Comparison of ENCODE assay signal across 13 cellular contexts in the genomic region with DNA sequence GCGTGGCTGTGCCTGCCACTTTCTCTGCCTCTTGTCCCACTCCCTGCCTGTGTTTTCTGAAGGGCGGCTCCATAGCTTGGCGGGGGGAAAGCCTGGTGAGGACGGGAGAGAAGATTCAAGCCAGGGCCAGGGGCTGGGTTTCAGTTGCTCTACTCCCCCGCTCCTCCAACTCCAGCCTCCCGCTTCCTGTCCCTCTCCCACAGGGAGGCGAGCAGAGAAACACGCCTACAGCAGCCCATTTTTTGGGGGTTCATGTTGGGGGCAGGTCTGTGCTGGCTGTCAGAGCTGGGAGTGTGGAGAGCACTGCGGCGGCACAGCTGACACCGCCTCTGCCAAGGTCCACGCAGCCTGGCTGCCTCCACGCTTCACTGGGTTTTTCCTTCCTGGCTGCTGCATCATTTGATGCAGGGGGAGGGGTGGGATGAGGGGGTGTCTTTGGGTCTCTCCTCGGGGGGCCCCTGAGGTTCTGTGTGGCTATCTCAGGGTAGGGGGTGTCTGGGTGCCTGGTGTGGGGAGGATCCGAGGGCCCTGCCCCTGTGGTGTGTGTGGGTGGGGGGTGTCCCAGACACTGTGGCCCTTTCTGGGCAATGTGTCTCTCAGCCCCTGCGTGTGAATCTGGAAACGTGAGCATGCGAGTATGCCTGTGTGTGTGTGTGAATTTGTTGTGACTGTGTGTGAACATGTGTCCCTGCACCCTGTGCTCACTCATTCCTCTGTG. TPM values are rescaled to one million over a fixed set of nuclear protein-coding genes. Genes with fewer than 3 reads are reported as not detected.
DNase-seq lines count a peak whose midpoint lies in the region; ATAC-seq and TF ChIP-seq lines count a peak whose summit lies in the region.
"Had no signal": no experiment of that assay in that cellular context is flagged by ENCODE, and none has a peak within 500 bp of the region (broad histone marks: within the 10 kb centered on the region; RNA-seq: fewer than 3 reads in every experiment).

No MANE protein-coding gene starts in this region.

- H3K27me3 ChIP-seq in Panc1 (ENCODE audit: control insufficient read depth, insufficient read depth, low read length), result no peaks in the 10 kb centered on the region
- H3K27me3 ChIP-seq: adrenal gland had no signal

- no peak overlapping the region for H3K4me3 Mint-ChIP-seq in activated CD8-positive, alpha-beta T cell treated with anti-CD3 and anti-CD28 coated beads for 36 hours
- H3K4me3 Mint-ChIP-seq in activated CD8-positive, alpha-beta T cell treated with anti-CD3 and anti-CD28 coated beads, Interleukin-2, amount 10 ng/mL, durations not matched to agents 7 days and 5 days, result no peak overlapping the region
- H3K4me3 Mint-ChIP-seq in stimulated activated naive CD8-positive, alpha-beta T cell treated with anti-CD3 and anti-CD28 coated beads, Interleukin-15, Interleukin-2, amounts not matched to agents 100 ng/mL and 50 ng/mL, for 24 hours, result no peak overlapping the region

- TF ChIP-seq CTCF in activated CD8-positive, alpha-beta T cell treated with anti-CD3 and anti-CD28 coated beads for 36 hours (IDR thresholded peaks at IDR 0.05), result no peak
- no peak for TF ChIP-seq CTCF in Panc1 (IDR thresholded peaks at IDR 0.05)
- no peak for TF ChIP-seq CTCF in fibroblast of pulmonary artery (IDR thresholded peaks at IDR 0.05; ENCODE audit: low read length, missing control alignments)

- H3K27ac Mint-ChIP-seq in activated CD8-positive, alpha-beta T cell treated with anti-CD3 and anti-CD28 coated beads for 36 hours, result no peak overlapping the region
- H3K27ac Mint-ChIP-seq in activated CD8-positive, alpha-beta T cell treated with anti-CD3 and anti-CD28 coated beads, Interleukin-2, amount 10 ng/mL, durations not matched to agents 7 days and 5 days, result no peak overlapping the region
- H3K27ac Mint-ChIP-seq in stimulated activated naive CD8-positive, alpha-beta T cell treated with anti-CD3 and anti-CD28 coated beads, Interleukin-15, Interleukin-2, amounts not matched to agents 100 ng/mL and 50 ng/mL, for 24 hours, result peak overlapping the region; percentile 59

- H3K4me3 ChIP-seq in Panc1 (ENCODE audit: low read depth in 2 of 2, low read length in 2 of 2), result no peak overlapping the region
- H3K4me3 ChIP-seq in fibroblast of pulmonary artery (replicated peaks; ENCODE audit: low read depth, low read length), result peak overlapping the region; percentile 10
- H3K4me3 ChIP-seq: adrenal gland, psoas muscle had no signal

- no peaks in the 10 kb centered on the region for H3K36me3 ChIP-seq in Panc1 (ENCODE audit: control insufficient read depth, insufficient read depth, low read length)
- H3K36me3 ChIP-seq: adrenal gland had no signal

- no peaks in the 10 kb centered on the region for H3K9me3 ChIP-seq in Panc1 (ENCODE audit: control insufficient read depth, insufficient read depth, low read depth, low read length)
- H3K9me3 ChIP-seq: adrenal gland, psoas muscle had no signal

- H3K27me3 Mint-ChIP-seq in activated CD8-positive, alpha-beta T cell treated with anti-CD3 and anti-CD28 coated beads for 36 hours, result peaks cover 8% of the 10 kb centered on the region
- H3K27me3 Mint-ChIP-seq in activated CD8-positive, alpha-beta T cell treated with anti-CD3 and anti-CD28 coated beads, Interleukin-2, amount 10 ng/mL, durations not matched to agents 7 days and 5 days (ENCODE audit: low read depth), result peaks cover 14% of the 10 kb centered on the region
- H3K27me3 Mint-ChIP-seq in stimulated activated naive CD8-positive, alpha-beta T cell treated with anti-CD3 and anti-CD28 coated beads, Interleukin-15, Interleukin-2, amounts not matched to agents 100 ng/mL and 50 ng/mL, for 24 hours, result peaks cover 6% of the 10 kb centered on the region

- DNase-seq in activated CD8-positive, alpha-beta T cell treated with anti-CD3 and anti-CD28 coated beads for 36 hours, result peak; percentile 6
- no peak for DNase-seq in activated CD8-positive, alpha-beta T cell treated with anti-CD3 and anti-CD28 coated beads, Interleukin-2, amount 10 ng/mL, durations not matched to agents 7 days and 5 days
- DNase-seq in Panc1 (ENCODE audit: low read depth, low spot score), result no peak
- DNase-seq in fibroblast of pulmonary artery (ENCODE audit: low read depth), result peak; percentile 64
- no peak for DNase-seq in GM19240 (ENCODE audit: insufficient read length, low spot score)

- H3K4me1 ChIP-seq in Panc1 (ENCODE audit: control insufficient read depth, insufficient read depth, low read length), result peaks cover 71% of the 10 kb centered on the region

- peaks cover 6% of the 10 kb centered on the region for H3K4me1 Mint-ChIP-seq in activated CD8-positive, alpha-beta T cell treated with anti-CD3 and anti-CD28 coated beads for 36 hours (ENCODE audit: low read depth)
- H3K4me1 Mint-ChIP-seq in activated CD8-positive, alpha-beta T cell treated with anti-CD3 and anti-CD28 coated beads, Interleukin-2, amount 10 ng/mL, durations not matched to agents 7 days and 5 days (ENCODE audit: low read depth), result no peaks in the 10 kb centered on the region
- H3K4me1 Mint-ChIP-seq in stimulated activated naive CD8-positive, alpha-beta T cell treated with anti-CD3 and anti-CD28 coated beads, Interleukin-15, Interleukin-2, amounts not matched to agents 100 ng/mL and 50 ng/mL, for 24 hours (ENCODE audit: low read depth), result peaks cover 7% of the 10 kb centered on the region

- H3K36me3 Mint-ChIP-seq in activated CD8-positive, alpha-beta T cell treated with anti-CD3 and anti-CD28 coated beads for 36 hours (ENCODE audit: low read depth), result no peaks in the 10 kb centered on the region
- no peaks in the 10 kb centered on the region for H3K36me3 Mint-ChIP-seq in activated CD8-positive, alpha-beta T cell treated with anti-CD3 and anti-CD28 coated beads, Interleukin-2, amount 10 ng/mL, durations not matched to agents 7 days and 5 days (ENCODE audit: low read depth)
- H3K36me3 Mint-ChIP-seq in stimulated activated naive CD8-positive, alpha-beta T cell treated with anti-CD3 and anti-CD28 coated beads, Interleukin-15, Interleukin-2, amounts not matched to agents 100 ng/mL and 50 ng/mL, for 24 hours (ENCODE audit: low read depth), result no peaks in the 10 kb centered on the region

- in situ Hi-C loops in Panc1 (cut with HindIII; ENCODE audit: low pct_unique_long_range_greater_than_20kb, low sequenced_read_pairs), result no loop called here

- intact Hi-C loops in activated CD8-positive, alpha-beta T cell treated with anti-CD3 and anti-CD28 coated beads for 36 hours (cut with micrococcal nuclease), result no loop called here
- intact Hi-C loops in Panc1 (cut with micrococcal nuclease; ENCODE audit: unreplicated experiment), result no loop called here

- H3K27ac ChIP-seq in Panc1 (ENCODE audit: low read length), result peak overlapping the region; percentile 73
- H3K27ac ChIP-seq: C4-2B, psoas muscle had no signal

- no peaks in the 10 kb centered on the region for H3K9me3 Mint-ChIP-seq in activated CD8-positive, alpha-beta T cell treated with anti-CD3 and anti-CD28 coated beads for 36 hours
- no peaks in the 10 kb centered on the region for H3K9me3 Mint-ChIP-seq in activated CD8-positive, alpha-beta T cell treated with anti-CD3 and anti-CD28 coated beads, Interleukin-2, amount 10 ng/mL, durations not matched to agents 7 days and 5 days (ENCODE audit: insufficient read depth)
- no peaks in the 10 kb centered on the region for H3K9me3 Mint-ChIP-seq in stimulated activated naive CD8-positive, alpha-beta T cell treated with anti-CD3 and anti-CD28 coated beads, Interleukin-15, Interleukin-2, amounts not matched to agents 100 ng/mL and 50 ng/mL, for 24 hours

- peak; percentile 41 for ATAC-seq in activated CD8-positive, alpha-beta T cell treated with anti-CD3 and anti-CD28 coated beads for 36 hours
- no peak for ATAC-seq in activated CD8-positive, alpha-beta T cell treated with anti-CD3 and anti-CD28 coated beads, Interleukin-2, amount 10 ng/mL, durations not matched to agents 7 days and 5 days
- ATAC-seq in Panc1 (peak; percentile 11), HG02852 (IDR thresholded peaks at IDR 0.05; ENCODE audit: unreplicated experiment) (no peak), GM21367 (IDR thresholded peaks at IDR 0.05; ENCODE audit: unreplicated experiment) (no peak)

- BruUV-seq in Panc1 (replicated peaks; lab: Mats Ljungman, UMichigan), result no TSS peak

- POLR2A ChIA-PET in activated CD8-positive, alpha-beta T cell treated with anti-CD3 and anti-CD28 coated beads for 36 hours (lab: Charles Lee), result no interaction called here
- POLR2A ChIA-PET in activated CD8-positive, alpha-beta T cell treated with anti-CD3 and anti-CD28 coated beads, Interleukin-2, amount 10 ng/mL, durations not matched to agents 7 days and 5 days (lab: Charles Lee), result no interaction called here
- POLR2A ChIA-PET in Panc1 (lab: Charles Lee), result interaction anchor here (0.6 to 1.1 kb wide), 3 partner anchors 10 to 1360 kb away, joined by 3 to 15 read pairs (median 11); a partner anchor contains a TSS

- CTCF ChIA-PET in activated CD8-positive, alpha-beta T cell treated with anti-CD3 and anti-CD28 coated beads for 36 hours (lab: Charles Lee), result interaction anchor here (1.0 kb wide), 1 partner anchor 11 kb away, joined by 3 read pairs; no protein-coding TSS in a partner anchor
- CTCF ChIA-PET in activated CD8-positive, alpha-beta T cell treated with anti-CD3 and anti-CD28 coated beads, Interleukin-2, amount 10 ng/mL, durations not matched to agents 7 days and 5 days (lab: Charles Lee), result no interaction called here
- CTCF ChIA-PET in Panc1 (lab: Charles Lee), result interaction anchor here (0.6 kb wide), 1 partner anchor 11 kb away, joined by 3 read pairs; no protein-coding TSS in a partner anchor

RNA-seq across cellular contexts. Expression of a gene that starts 10.7 kb away (rescaled TPM):
- total RNA-seq in activated CD8-positive, alpha-beta T cell treated with anti-CD3 and anti-CD28 coated beads for 36 hours, result not detected
- not detected for total RNA-seq in activated CD8-positive, alpha-beta T cell treated with anti-CD3 and anti-CD28 coated beads, Interleukin-2, amount 10 ng/mL, durations not matched to agents 7 days and 5 days
- 51.5 TPM for total RNA-seq in Panc1 (2021; ENCODE audit: unreplicated experiment)
- polyA plus RNA-seq in Panc1 (2012; ENCODE audit: insufficient read length), result 30.3 TPM
- total RNA-seq: subcutaneous adipose tissue; T-helper 2 cell treated with Interferon-gamma antibody and Interleukin-4, amounts not matched to agents 100 ng/mL and 5 ng/mL, for 36 hours had no signal

RNA-seq across cellular contexts. Expression of a gene that starts 30.5 kb away (rescaled TPM):
- total RNA-seq in activated CD8-positive, alpha-beta T cell treated with anti-CD3 and anti-CD28 coated beads for 36 hours, result 1 to 10 TPM; 2.1 to 3.1 TPM
- 10 to 100 TPM; 14.4 to 14.7 TPM for total RNA-seq in activated CD8-positive, alpha-beta T cell treated with anti-CD3 and anti-CD28 coated beads, Interleukin-2, amount 10 ng/mL, durations not matched to agents 7 days and 5 days
- total RNA-seq in Panc1 (2021; ENCODE audit: unreplicated experiment), result 16.8 TPM
- polyA plus RNA-seq in Panc1 (2012; ENCODE audit: insufficient read length), result 19.1 TPM

Comparison
In these comparisons a context has a peak if more than half of its experiments do, and no peak if none do; other contexts are left out.
1. ATAC-seq: peak in activated CD8-positive, alpha-beta T cell treated with anti-CD3 and anti-CD28 coated beads for 36 hours (single experiment) and Panc1 (single experiment); none in activated CD8-positive, alpha-beta T cell treated with anti-CD3 and anti-CD28 coated beads, Interleukin-2, amount 10 ng/mL, durations not matched to agents 7 days and 5 days (single experiment), HG02852 (single experiment) and GM21367 (single experiment).
2. DNase-seq: peak in activated CD8-positive, alpha-beta T cell treated with anti-CD3 and anti-CD28 coated beads for 36 hours (single experiment) and fibroblast of pulmonary artery (single experiment); none in activated CD8-positive, alpha-beta T cell treated with anti-CD3 and anti-CD28 coated beads, Interleukin-2, amount 10 ng/mL, durations not matched to agents 7 days and 5 days (single experiment), Panc1 (single experiment) and GM19240 (single experiment).
3. RNA of a gene that starts 10.7 kb away (total RNA-seq): 51.5 TPM in Panc1 (single experiment); not detected in activated CD8-positive, alpha-beta T cell treated with anti-CD3 and anti-CD28 coated beads for 36 hours and not detected in activated CD8-positive, alpha-beta T cell treated with anti-CD3 and anti-CD28 coated beads, Interleukin-2, amount 10 ng/mL, durations not matched to agents 7 days and 5 days; every median in the first group is over 10 times any median in the second.